ENCODE assay signal across 17 cellular contexts in the genomic region with DNA sequence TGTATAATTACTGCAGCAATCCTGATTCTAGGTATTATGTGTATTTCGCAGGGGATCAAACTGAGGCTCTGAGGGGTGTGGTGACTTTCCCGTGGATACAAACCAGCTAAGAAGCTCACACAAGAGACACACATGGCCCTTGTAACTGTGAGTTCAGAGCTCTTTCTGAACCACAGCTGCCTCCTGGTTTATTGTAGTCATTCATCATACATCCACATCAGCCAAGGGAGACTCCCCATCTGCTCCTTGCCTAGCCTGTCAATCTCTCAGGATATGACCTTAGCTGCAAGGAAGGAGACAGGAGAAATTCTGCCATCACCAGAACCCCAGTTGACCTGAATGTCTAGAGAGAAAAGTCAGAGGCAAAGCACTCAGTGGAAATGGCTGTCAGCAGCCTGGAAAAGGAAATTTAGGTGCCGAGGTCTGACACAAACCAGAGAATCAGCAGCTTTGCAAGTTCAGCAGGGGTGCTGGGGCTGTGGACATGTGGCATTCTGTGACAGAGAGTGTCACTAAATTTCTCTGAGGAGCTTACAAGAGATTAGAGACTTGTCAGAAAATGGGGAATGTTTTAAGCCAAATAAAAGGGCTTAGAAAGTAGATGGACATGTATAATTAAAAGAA.
"Had no signal": no experiment of that assay in that cellular context is flagged by ENCODE, and none has a peak within 500 bp of the region (broad histone marks: within the 10 kb centered on the region; RNA-seq: fewer than 3 reads in every experiment).

No MANE protein-coding gene starts in this region.

- H3K4me1 Mint-ChIP-seq: natural killer cell, T-helper 17 cell had no signal

- DNase-seq: activated CD4-positive, alpha-beta T cell treated with anti-CD3 and anti-CD28 coated beads, Interleukin-2, amount 50 U/mL, for 1 hour; activated naive CD4-positive, alpha-beta T cell treated with anti-CD3 and anti-CD28 coated beads, Interleukin-2, amount 50 U/mL, for 16 hours; adrenal gland; caudate nucleus; cortex of kidney; effector memory CD4-positive, alpha-beta T cell; hippocampal formation; mucosa of descending colon; natural killer cell; pancreas; small intestine; T-helper 17 cell; thyroid gland; uterus had no signal

- H3K27ac ChIP-seq: adrenal gland, epithelial cell of prostate, pancreas, thyroid gland, uterus had no signal

- H3K9me3 ChIP-seq: adrenal gland, mucosa of descending colon, pancreas, thyroid gland, uterus had no signal

- H3K27ac Mint-ChIP-seq: activated T-helper 2 cell treated with anti-CD3 and anti-CD28 coated beads, Interferon-gamma antibody, Interleukin-2, Interleukin-4, amounts not matched to agents 10 μg/mL and 5 μg/mL and 100 μg/mL, durations not matched to agents 14 hours and 24 hours and 36 hours; natural killer cell; T-helper 17 cell had no signal

- H3K4me3 ChIP-seq: adrenal gland, lung, mucosa of descending colon, pancreas, thyroid gland, uterus had no signal

- H3K4me3 Mint-ChIP-seq: natural killer cell, T-helper 17 cell had no signal

- H3K4me1 ChIP-seq: adrenal gland, pancreas, thyroid gland, uterus had no signal

- H3K27me3 Mint-ChIP-seq: T-helper 17 cell had no signal

- ATAC-seq: mucosa of descending colon, natural killer cell, pancreas, T-helper 17 cell had no signal

- H3K36me3 Mint-ChIP-seq: natural killer cell had no signal

- H3K36me3 ChIP-seq: adrenal gland, pancreas, thyroid gland, uterus had no signal

- FAIRE-seq: pancreas, small intestine had no signal

- H3K27me3 ChIP-seq: adrenal gland, pancreas, thyroid gland, uterus had no signal
